8 cellular contexts compared by ENCODE assay signal in genomic region chr15:42581272-42581730, GRCh38. TPM values are rescaled to one million over a fixed set of nuclear protein-coding genes. Genes with fewer than 3 reads are reported as not detected.
DNase-seq lines count a peak whose midpoint lies in the region; ATAC-seq and TF ChIP-seq lines count a peak whose summit lies in the region.

No MANE protein-coding gene starts in this region.

- peak overlapping the region; percentile 89 to 93 (median 91) for H3K4me3 Mint-ChIP-seq in immature natural killer cell

- H3K27me3 ChIP-seq in breast epithelium: no peaks in the 10 kb centered on the region

- H3K36me3 Mint-ChIP-seq in immature natural killer cell: peaks cover 0 to 3% (median under 1%) of the 10 kb centered on the region in 3 donors

- intact Hi-C loops in breast epithelium (cut with DNase I; ENCODE audit: low total_unique reads): no loop called here

- TF ChIP-seq POLR2A in breast epithelium (IDR thresholded peaks at IDR 0.05): no peak

- H3K27ac ChIP-seq in breast epithelium (peak overlapping the region; percentile 59 to 85), skin epidermis (peak overlapping the region in 17 of 21 experiments; percentile 9 to 83 (median 71))

- H3K36me3 ChIP-seq in breast epithelium: no peaks in the 10 kb centered on the region

- DNase-seq in GM12864 (ENCODE audit: low read depth): peak; percentile 27
- DNase-seq in NCI-H2029 treated with DMSO at 0.1 percent for 48 hours (lab: John Stamatoyannopoulos, UW): peak; percentile 11
- peak; percentile 71 to 74 for DNase-seq in breast epithelium (ENCODE audit: low spot score in 2 of 2)
- peak; percentile 69 to 78 (median 78) for DNase-seq in immature natural killer cell

- H3K27ac Mint-ChIP-seq in immature natural killer cell: peak overlapping the region; percentile 80 to 96 (median 84)

- TF ChIP-seq CTCF in GM12864 (IDR thresholded peaks at IDR 0.05; ENCODE audit: low read depth, low read length, missing control alignments): no peak
- no peak for TF ChIP-seq CTCF in WI38 (IDR thresholded peaks at IDR 0.05; ENCODE audit: low read depth, low read length)
- no peak for TF ChIP-seq CTCF in breast epithelium (IDR thresholded peaks at IDR 0.05)

- H3K4me1 ChIP-seq in breast epithelium: no peaks in the 10 kb centered on the region

- no peaks in the 10 kb centered on the region for H3K9me3 Mint-ChIP-seq in immature natural killer cell

- peaks cover 0 to 4% (median 1%) of the 10 kb centered on the region in 3 donors for H3K27me3 Mint-ChIP-seq in immature natural killer cell (ENCODE audit: low read depth in 3 of 3)

- H3K9me3 ChIP-seq in breast epithelium: no peaks in the 10 kb centered on the region

- peaks cover 44 to 58% of the 10 kb centered on the region in 2 donors for H3K4me1 Mint-ChIP-seq in immature natural killer cell

- ATAC-seq in HG02642 (IDR thresholded peaks at IDR 0.05; ENCODE audit: poor library complexity, unreplicated experiment) (peak; percentile 85), HG03159 (IDR thresholded peaks at IDR 0.05; ENCODE audit: unreplicated experiment) (no peak)

- H3K4me3 ChIP-seq in GM12864 (ENCODE audit: low read depth, low read length) (peak overlapping the region; percentile 55), WI38 (ENCODE audit: low read depth, low read length) (peak overlapping the region; percentile 54), breast epithelium (peak overlapping the region; percentile 26 to 65 (median 50)), skin epidermis (peak overlapping the region; percentile 25 to 38 (median 34))

RNA-seq across cellular contexts. Expression of gene STARD9, which starts 5.9 kb away (rescaled TPM):
- 10 to 100 TPM; 18.6 to 27.9 (median 27.5) TPM for total RNA-seq in breast epithelium
- 1 to 10 TPM in 2 of 3 donors, not detected in 1; 1.1 to 2.3 TPM for polyA plus RNA-seq in immature natural killer cell

RNA-seq across cellular contexts. Expression of gene HAUS2, which starts 32.7 kb away (rescaled TPM):
- 10 to 100 TPM; 29.3 to 42.1 (median 30.2) TPM for total RNA-seq in breast epithelium
- 10 to 100 TPM; 18.5 to 37.0 (median 31.5) TPM for polyA plus RNA-seq in immature natural killer cell

RNA-seq across cellular contexts. Expression of gene LRRC57, which starts 32.7 kb away (rescaled TPM):
- total RNA-seq in breast epithelium: 10 to 100 TPM; 20.3 to 23.3 (median 23.3) TPM
- 10 to 100 TPM in 1 of 3 donors, 1 to 10 TPM in 2; 1.2 to 14.0 (median 8.6) TPM for polyA plus RNA-seq in immature natural killer cell

Comparison
In these comparisons a context has a peak if more than half of its experiments do, and no peak if none do; other contexts are left out.
1. DNase-seq: peak in every context shown above with its lines; median percentile 78 in immature natural killer cell; 72 in breast epithelium; 27 in GM12864; 11 in NCI-H2029 treated with DMSO at 0.1 percent for 48 hours.